Comparison of ENCODE assay signal across 8 cellular contexts in the genomic region with DNA sequence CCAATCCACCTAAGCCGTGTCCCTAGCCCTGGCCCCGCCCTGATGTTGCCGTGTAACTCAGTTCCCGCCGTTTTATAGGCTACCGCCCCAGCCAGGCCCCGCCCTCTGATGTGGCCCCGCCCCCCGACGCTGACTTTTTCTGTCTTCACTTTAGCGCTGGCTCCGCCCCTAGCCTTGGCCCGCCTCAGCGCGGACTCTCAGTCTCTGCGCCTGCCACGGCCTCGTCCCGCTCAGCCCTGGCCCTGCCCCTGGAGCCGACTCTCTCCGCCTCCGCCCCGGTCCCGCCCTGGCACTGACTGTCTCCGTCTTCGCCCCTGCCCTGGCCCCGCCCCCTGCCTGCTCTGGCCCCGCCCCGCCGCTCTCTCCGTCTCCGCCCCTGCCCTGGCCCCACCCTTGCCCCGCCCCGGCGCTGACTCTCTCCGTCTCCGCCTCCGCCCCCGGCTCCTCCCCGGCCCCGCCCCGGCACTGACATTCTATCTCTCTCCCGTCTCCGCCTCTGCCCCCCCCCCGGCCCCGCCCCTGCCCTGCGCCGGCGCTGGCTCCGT.
DNase-seq lines count a peak whose midpoint lies in the region; ATAC-seq and TF ChIP-seq lines count a peak whose summit lies in the region.

No MANE protein-coding gene starts in this region.

- ATAC-seq in GM19043 (IDR thresholded peaks at IDR 0.05; ENCODE audit: low read depth, unreplicated experiment) (peak; percentile 90), HG03354 (IDR thresholded peaks at IDR 0.05; ENCODE audit: poor library complexity, severe bottlenecking, unreplicated experiment) (peak; percentile 84)

- DNase-seq in AG09319 (ENCODE audit: extremely low read depth, low read depth) (peak; percentile 95), NCI-H446 treated with DMSO at 0.1 percent for 48 hours (lab: John Stamatoyannopoulos, UW) (peak; percentile 93), cerebellar cortex (ENCODE audit: low spot score) (peak; percentile 98), kidney glomerular epithelial cell (lab: John Stamatoyannopoulos, UW) (peak; percentile 97)
- peak; percentile 98 for DNase-seq in activated CD4-positive, CD25-positive, alpha-beta regulatory T cell treated with anti-CD3 and anti-CD28 coated beads, Interleukin-2, amount 50 U/mL, for 72 hours
- peak; percentile 99 for DNase-seq in stimulated activated CD4-positive, alpha-beta T cell treated with anti-CD3 and anti-CD28 coated beads, Interleukin-15, amount 100 ng/mL, for 48 hours (ENCODE audit: low read depth in 2 of 2)

- TF ChIP-seq CTCF in AG09319 (IDR thresholded peaks at IDR 0.05; ENCODE audit: low read depth, low read length), result no peak

Comparison
In these comparisons a context has a peak if more than half of its experiments do, and no peak if none do; other contexts are left out.
1. Peak in every context shown above with its lines: DNase-seq and ATAC-seq.